In the genomic region with DNA sequence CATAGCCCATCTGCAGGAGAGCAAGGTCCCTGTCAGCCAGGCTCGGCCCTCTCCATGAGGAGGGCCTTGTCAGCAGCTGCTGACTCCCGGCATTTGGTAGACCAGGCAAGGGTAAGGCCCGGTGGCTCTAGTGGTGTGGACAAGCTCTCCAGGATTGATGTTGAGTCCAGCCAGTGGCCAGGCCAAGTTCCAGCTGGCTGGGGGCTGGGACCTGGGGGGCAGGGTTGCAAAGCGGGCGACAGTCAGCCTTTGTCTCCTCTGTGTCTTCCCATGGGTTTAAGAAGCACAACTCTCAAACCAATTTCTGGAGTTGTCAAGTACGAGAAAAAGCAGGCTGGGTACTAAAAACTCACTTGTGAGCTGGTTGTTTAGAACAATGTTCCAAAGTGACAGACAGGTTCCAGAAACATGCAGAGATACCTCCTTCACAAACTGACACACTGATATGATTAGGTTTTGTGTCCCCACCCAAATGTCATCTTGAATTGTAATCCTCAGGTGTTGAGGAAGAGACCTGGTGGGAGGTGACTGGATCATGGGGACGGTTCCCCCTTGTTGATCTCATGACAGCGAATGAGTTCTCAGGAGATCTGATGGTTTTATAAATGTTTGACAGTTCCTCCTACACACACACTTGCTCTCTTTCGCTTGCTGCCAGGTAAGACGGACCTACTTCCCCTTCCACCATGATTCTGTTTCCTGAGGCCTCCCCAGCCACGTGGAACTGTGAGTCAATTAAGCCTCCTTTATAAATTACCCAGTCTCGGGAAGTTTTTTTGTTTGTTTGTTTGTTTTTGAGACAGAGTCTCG, we compare ENCODE assay signal across 15 cellular contexts. TPM values are rescaled to one million over a fixed set of nuclear protein-coding genes. Genes with fewer than 3 reads are reported as not detected.
DNase-seq lines count a peak whose midpoint lies in the region; ATAC-seq and TF ChIP-seq lines count a peak whose summit lies in the region.
"Had no signal": no experiment of that assay in that cellular context is flagged by ENCODE, and none has a peak within 500 bp of the region (broad histone marks: within the 10 kb centered on the region; RNA-seq: fewer than 3 reads in every experiment).

No MANE protein-coding gene starts in this region.

- no peak overlapping the region for H3K4ac ChIP-seq in mesenchymal stem cell (ENCODE audit: low read depth in 1 of 2, low read length in 2 of 2)

- H3K27me3 ChIP-seq in neutrophil (no peaks in the 10 kb centered on the region), mesenchymal stem cell (ENCODE audit: control insufficient read depth in 1 of 2, insufficient read depth in 1 of 2, low read length in 2 of 2) (no peaks in the 10 kb centered on the region)

- no peak overlapping the region for H3K4me2 ChIP-seq in mesenchymal stem cell (ENCODE audit: low read length, poor library complexity, severe bottlenecking)
- H3K4me2 ChIP-seq: PC-9 had no signal

- peaks cover 41 to 57% of the 10 kb centered on the region in 2 donors for H3K36me3 Mint-ChIP-seq in CD14-positive monocyte
- H3K36me3 Mint-ChIP-seq in T-helper 17 cell (ENCODE audit: low read depth), result no peaks in the 10 kb centered on the region
- peaks cover 6 to 16% (median 7%) of the 10 kb centered on the region in 3 donors for H3K36me3 Mint-ChIP-seq in immature natural killer cell

- H2AFZ ChIP-seq in mesenchymal stem cell (ENCODE audit: low read depth, low read length), result no peak overlapping the region
- H2AFZ ChIP-seq: PC-9 had no signal

- H3K4me3 ChIP-seq in neutrophil (ENCODE audit: low read depth in 1 of 2, low read length in 1 of 2) (no peak overlapping the region), mesenchymal stem cell (ENCODE audit: insufficient read depth in 1 of 2, low read depth in 1 of 2, low read length in 2 of 2) (no peak overlapping the region)
- H3K4me3 ChIP-seq: PC-9 had no signal

- peaks cover 6% of the 10 kb centered on the region for H3K4me1 Mint-ChIP-seq in CD14-positive monocyte
- H3K4me1 Mint-ChIP-seq in T-helper 17 cell, result peaks cover 5% of the 10 kb centered on the region
- no peaks in the 10 kb centered on the region for H3K4me1 Mint-ChIP-seq in immature natural killer cell

- ATAC-seq in T-helper 17 cell, result no peak

- H3K4me3 Mint-ChIP-seq in CD14-positive monocyte (no peak overlapping the region), T-helper 17 cell (no peak overlapping the region), immature natural killer cell (no peak overlapping the region)

- H3K9ac ChIP-seq in mesenchymal stem cell (ENCODE audit: low read length), result no peak overlapping the region

- TF ChIP-seq CTCF in CD14-positive monocyte (IDR thresholded peaks at IDR 0.05), result no peak
- TF ChIP-seq CTCF in neutrophil (IDR thresholded peaks at IDR 0.05), result no peak

- no peak overlapping the region for H2BK15ac ChIP-seq in mesenchymal stem cell (ENCODE audit: low read depth, poor library complexity, severe bottlenecking)

- H3K9me3 Mint-ChIP-seq in CD14-positive monocyte (peaks cover 0 to 2% (median 0%) of the 10 kb centered on the region in 7 donors), immature natural killer cell (no peaks in the 10 kb centered on the region)

- H2BK5ac ChIP-seq in mesenchymal stem cell (ENCODE audit: low read depth, low read length, poor library complexity, severe bottlenecking), result no peak overlapping the region

- H3K9me3 ChIP-seq in T-helper 17 cell (ENCODE audit: control insufficient read depth, low read length, poor library complexity, severe bottlenecking) (no peaks in the 10 kb centered on the region), neutrophil (no peaks in the 10 kb centered on the region), mesenchymal stem cell (ENCODE audit: control insufficient read depth, low read length) (no peaks in the 10 kb centered on the region)

- H3K14ac ChIP-seq in mesenchymal stem cell (ENCODE audit: low read length in 2 of 2), result no peak overlapping the region

- intact Hi-C loops in CD14-positive monocyte (cut with micrococcal nuclease), result no loop called here

- H3K18ac ChIP-seq in mesenchymal stem cell (ENCODE audit: low read depth in 1 of 2, low read length in 2 of 2), result no peak overlapping the region

- peaks cover 0 to 4% (median 0%) of the 10 kb centered on the region in 3 donors for H3K27me3 Mint-ChIP-seq in CD14-positive monocyte (ENCODE audit: low read depth in 3 of 3)
- no peaks in the 10 kb centered on the region for H3K27me3 Mint-ChIP-seq in T-helper 17 cell
- peaks cover 0 to 4% (median 0%) of the 10 kb centered on the region in 3 donors for H3K27me3 Mint-ChIP-seq in immature natural killer cell (ENCODE audit: low read depth in 3 of 3)

- H3K27ac Mint-ChIP-seq in CD14-positive monocyte, result peak overlapping the region in 4 of 7 donors; percentile 12 to 72 (median 46)
- peak overlapping the region; percentile 71 for H3K27ac Mint-ChIP-seq in T-helper 17 cell
- H3K27ac Mint-ChIP-seq in immature natural killer cell, result peak overlapping the region in 4 of 6 donors; percentile 28 to 64 (median 52)

- H4K91ac ChIP-seq in mesenchymal stem cell (ENCODE audit: low read length), result no peak overlapping the region

- H3K79me1 ChIP-seq in mesenchymal stem cell (replicated peaks; ENCODE audit: low read length, poor library complexity, severe bottlenecking), result no peaks in the 10 kb centered on the region

- no peak overlapping the region for H3K23ac ChIP-seq in mesenchymal stem cell (ENCODE audit: low read length in 2 of 2)

- H2BK12ac ChIP-seq in mesenchymal stem cell (ENCODE audit: low read length in 2 of 2), result no peak overlapping the region

- H2AK5ac ChIP-seq in mesenchymal stem cell (ENCODE audit: low read length, severe bottlenecking), result no peak overlapping the region

- peaks cover 7 to 9% of the 10 kb centered on the region in 2 experiments for H3K4me1 ChIP-seq in neutrophil (ENCODE audit: control insufficient read depth in 1 of 2, insufficient read depth in 1 of 2, low read depth in 1 of 2, low read length in 1 of 2)
- peaks cover 10% of the 10 kb centered on the region for H3K4me1 ChIP-seq in mesenchymal stem cell (ENCODE audit: control insufficient read depth, insufficient read depth, low read depth, low read length)

- H3K27ac ChIP-seq in neutrophil (peak overlapping the region; percentile 64), mesenchymal stem cell (ENCODE audit: low read length, poor library complexity, severe bottlenecking) (no peak overlapping the region)
- H3K27ac ChIP-seq: C4-2B, PC-9 had no signal

- H3K36me3 ChIP-seq in neutrophil (peaks cover 53% of the 10 kb centered on the region), mesenchymal stem cell (ENCODE audit: control insufficient read depth in 1 of 2, insufficient read depth in 2 of 2, low read depth in 1 of 2, low read length in 2 of 2) (peaks cover 34 to 43% of the 10 kb centered on the region in 2 experiments)

- no peak overlapping the region for H2BK120ac ChIP-seq in mesenchymal stem cell (ENCODE audit: low read depth, low read length)

- 91% methylated on average over 9 of the region's 13 CpGs for WGBS in mesenchymal stem cell

- DNase-seq in CD14-positive monocyte (ENCODE audit: low spot score) (no peak), T-helper 17 cell (no peak), immature natural killer cell (no peak), NCI-H1694 (lab: John Stamatoyannopoulos, UW) (no peak), occipital lobe (lab: John Stamatoyannopoulos, UW) (no peak), mesenchymal stem cell (no peak)
- no peak for DNase-seq in stimulated activated CD4-positive, alpha-beta T cell treated with anti-CD3 and anti-CD28 coated beads, Interleukin-12 subunit alpha, Interleukin-12 subunit beta, amount 100 ng/mL, for 4 hours
- DNase-seq: DMS79 treated with DMSO at 0.1 percent for 48 hours, HCEC 1CT, NCI-H1694 treated with DMSO at 0.1 percent for 48 hours, NCI-H69, PC-9 had no signal

- no peak overlapping the region for H4K8ac ChIP-seq in mesenchymal stem cell (ENCODE audit: low read length)

RNA-seq across cellular contexts. Expression of gene SERPIND1, which starts 52.3 kb away (rescaled TPM):
- polyA plus RNA-seq in CD14-positive monocyte, result not detected
- not detected for total RNA-seq in T-helper 17 cell
- under 1 TPM in 1 of 3 donors, not detected in 2; 0.43 TPM for polyA plus RNA-seq in immature natural killer cell
- 2.7 TPM for total RNA-seq in occipital lobe
- 0.06 TPM for polyA plus RNA-seq in mesenchymal stem cell (2013, experiment 1 of 2)
- polyA plus RNA-seq in mesenchymal stem cell (2013, experiment 2 of 2), result 0.05 TPM
- total RNA-seq: HT-29, PC-9 had no signal
